11 cellular contexts compared by ENCODE assay signal in the genomic region with DNA sequence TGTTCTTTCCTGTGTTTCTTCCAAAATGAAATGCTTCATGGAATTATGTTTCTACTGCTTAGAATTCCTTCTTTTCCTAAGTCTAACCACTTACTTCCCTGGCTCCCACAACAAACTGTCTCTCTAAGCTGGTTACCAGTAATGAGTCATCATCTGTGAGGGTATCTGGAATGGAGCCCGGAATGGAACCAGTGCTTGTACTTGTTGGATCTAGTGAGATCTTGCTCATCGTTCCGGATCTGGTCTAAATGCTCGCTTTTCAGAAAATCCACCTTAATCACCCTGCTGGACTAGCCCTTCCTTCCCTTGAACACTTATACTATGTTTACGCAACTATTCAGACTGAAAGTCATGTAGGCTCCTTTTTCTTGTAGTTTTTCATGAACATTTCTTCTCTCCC.
DNase-seq lines count a peak whose midpoint lies in the region; ATAC-seq and TF ChIP-seq lines count a peak whose summit lies in the region.
"Had no signal": no experiment of that assay in that cellular context is flagged by ENCODE, and none has a peak within 500 bp of the region (broad histone marks: within the 10 kb centered on the region; RNA-seq: fewer than 3 reads in every experiment).

No MANE protein-coding gene starts in this region.

- peaks cover 0 to 18% (median 3%) of the 10 kb centered on the region in 4 donors for H3K36me3 ChIP-seq in sigmoid colon

- TF ChIP-seq EP300 in sigmoid colon (IDR thresholded peaks at IDR 0.05), result no peak

- in situ Hi-C loops in SK-MEL-5 (cut with HindIII; ENCODE audit: low pct_unique_long_range_greater_than_20kb, low sequenced_read_pairs), result no loop called here

- intact Hi-C loops in sigmoid colon (cut with DNase I), result no loop called here

- no peaks in the 10 kb centered on the region for H3K9me3 Mint-ChIP-seq in natural killer cell treated with Interleukin-12 subunit alpha and Interleukin-12 subunit beta and Interleukin-15 and Interleukin-18, amount 100 ng/mL, for 72 hours
- H3K9me3 Mint-ChIP-seq: naive thymus-derived CD8-positive, alpha-beta T cell had no signal

- no peak overlapping the region for H3K4me3 ChIP-seq in sigmoid colon

- no peak overlapping the region for H3K27ac Mint-ChIP-seq in T-helper 17 cell
- H3K27ac Mint-ChIP-seq in natural killer cell treated with Interleukin-12 subunit alpha and Interleukin-12 subunit beta and Interleukin-15 and Interleukin-18, amount 100 ng/mL, for 72 hours, result no peak overlapping the region
- H3K27ac Mint-ChIP-seq: naive thymus-derived CD8-positive, alpha-beta T cell had no signal

- H3K4me1 Mint-ChIP-seq in T-helper 17 cell, result peaks cover 3% of the 10 kb centered on the region
- no peaks in the 10 kb centered on the region for H3K4me1 Mint-ChIP-seq in natural killer cell treated with Interleukin-12 subunit alpha and Interleukin-12 subunit beta and Interleukin-15 and Interleukin-18, amount 100 ng/mL, for 72 hours (ENCODE audit: low read depth in 2 of 2)

- 78 to 86% methylated on average over 5 of the region's 5 CpGs for whole genome bisulfite sequencing in sigmoid colon, 2 donors

- no peak overlapping the region for H3K4me3 Mint-ChIP-seq in T-helper 17 cell
- no peak overlapping the region for H3K4me3 Mint-ChIP-seq in natural killer cell treated with Interleukin-12 subunit alpha and Interleukin-12 subunit beta and Interleukin-15 and Interleukin-18, amount 100 ng/mL, for 72 hours
- H3K4me3 Mint-ChIP-seq: naive thymus-derived CD8-positive, alpha-beta T cell had no signal

- ATAC-seq in foreskin keratinocyte (peak; percentile 93), T-helper 17 cell (no peak)
- no peak for ATAC-seq in natural killer cell treated with Interleukin-12 subunit alpha and Interleukin-12 subunit beta and Interleukin-15 and Interleukin-18, amount 100 ng/mL, for 72 hours
- ATAC-seq: naive thymus-derived CD8-positive, alpha-beta T cell; stimulated activated naive CD8-positive, alpha-beta T cell treated with anti-CD3 and anti-CD28 coated beads, Interleukin-15, Interleukin-2, amounts not matched to agents 100 U/mL and 50 U/mL, for 24 hours had no signal

- TF ChIP-seq POLR2A in sigmoid colon (IDR thresholded peaks at IDR 0.05), result no peak

- H3K27me3 ChIP-seq in foreskin keratinocyte, result no peaks in the 10 kb centered on the region
- H3K27me3 ChIP-seq in sigmoid colon, result no peaks in the 10 kb centered on the region

- H3K36me3 Mint-ChIP-seq in T-helper 17 cell (ENCODE audit: low read depth), result peaks cover 6% of the 10 kb centered on the region
- no peaks in the 10 kb centered on the region for H3K36me3 Mint-ChIP-seq in natural killer cell treated with Interleukin-12 subunit alpha and Interleukin-12 subunit beta and Interleukin-15 and Interleukin-18, amount 100 ng/mL, for 72 hours

- DNase-seq in H4 (ENCODE audit: low spot score) (peak; percentile 90), SK-MEL-5 (ENCODE audit: low read depth, low spot score) (peak; percentile 50), foreskin keratinocyte (peak; percentile 97 to 99), sigmoid colon (peak; percentile 79), T-helper 17 cell (no peak), D341Med (ENCODE audit: low spot score) (no peak), Kasumi-1 (lab: John Stamatoyannopoulos, UW) (no peak)
- no peak for DNase-seq in natural killer cell treated with Interleukin-12 subunit alpha and Interleukin-12 subunit beta and Interleukin-15 and Interleukin-18, amount 100 ng/mL, for 72 hours (ENCODE audit: low spot score)
- DNase-seq: naive thymus-derived CD8-positive, alpha-beta T cell; SHP77; stimulated activated naive CD8-positive, alpha-beta T cell treated with anti-CD3 and anti-CD28 coated beads, Interleukin-15, Interleukin-2, amounts not matched to agents 100 U/mL and 50 U/mL, for 24 hours had no signal

- H3K4me1 ChIP-seq in foreskin keratinocyte (peaks cover 25% of the 10 kb centered on the region), sigmoid colon (peaks cover 0 to 24% (median 7%) of the 10 kb centered on the region in 4 donors)

- no peak for TF ChIP-seq CTCF in foreskin keratinocyte (conservative IDR thresholded peaks at IDR 0.05)
- TF ChIP-seq CTCF in sigmoid colon (IDR thresholded peaks at IDR 0.05), result no peak

- H3K9me3 ChIP-seq in sigmoid colon (no peaks in the 10 kb centered on the region), T-helper 17 cell (ENCODE audit: control insufficient read depth, low read length, poor library complexity, severe bottlenecking) (no peaks in the 10 kb centered on the region)

- H3K27ac ChIP-seq in foreskin keratinocyte (peak overlapping the region; percentile 43), sigmoid colon (peak overlapping the region in 2 of 4 donors; percentile 65 to 69)

- H3K27me3 Mint-ChIP-seq in T-helper 17 cell, result no peaks in the 10 kb centered on the region
- H3K27me3 Mint-ChIP-seq in natural killer cell treated with Interleukin-12 subunit alpha and Interleukin-12 subunit beta and Interleukin-15 and Interleukin-18, amount 100 ng/mL, for 72 hours, result no peaks in the 10 kb centered on the region
- H3K27me3 Mint-ChIP-seq: naive thymus-derived CD8-positive, alpha-beta T cell had no signal

Comparison
In these comparisons a context has a peak if more than half of its experiments do, and no peak if none do; other contexts are left out.
1. DNase-seq: peak in H4 (single experiment), SK-MEL-5 (single experiment), foreskin keratinocyte (2 of 2) and sigmoid colon (single experiment); none in T-helper 17 cell (0 of 3), D341Med (single experiment), natural killer cell treated with Interleukin-12 subunit alpha and Interleukin-12 subunit beta and Interleukin-15 and Interleukin-18, amount 100 ng/mL, for 72 hours (single experiment) and Kasumi-1 (0 of 2).